In the genomic region with DNA sequence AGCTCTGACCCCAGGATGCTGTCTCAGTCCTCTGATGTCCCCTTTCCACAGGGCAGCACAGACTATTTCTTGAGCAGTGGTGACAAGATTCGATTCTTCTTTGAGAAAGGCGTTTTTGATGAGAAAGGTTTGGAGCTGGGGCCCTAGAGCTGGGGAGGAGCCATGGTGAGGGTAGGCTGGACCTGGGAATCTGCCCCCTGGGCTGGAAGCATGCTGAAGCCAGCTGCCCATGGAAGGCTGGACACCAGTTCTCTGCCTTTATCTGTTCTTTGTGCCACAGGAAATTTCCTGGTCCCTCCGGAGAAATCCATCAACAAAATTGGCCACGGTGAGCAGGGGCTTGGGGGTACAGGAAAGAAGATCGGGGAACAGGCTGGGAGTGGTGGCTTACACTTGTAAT, we compare ENCODE assay signal across 25 cellular contexts. TPM values are rescaled to one million over a fixed set of nuclear protein-coding genes. Genes with fewer than 3 reads are reported as not detected.
"Had no signal": no experiment of that assay in that cellular context is flagged by ENCODE, and none has a peak within 500 bp of the region (broad histone marks: within the 10 kb centered on the region; RNA-seq: fewer than 3 reads in every experiment).

No MANE protein-coding gene starts in this region.

- H3K4me3 Mint-ChIP-seq: central memory CD8-positive, alpha-beta T cell; effector memory CD8-positive, alpha-beta T cell; naive thymus-derived CD8-positive, alpha-beta T cell; stimulated activated effector memory CD8-positive, alpha-beta T cell treated with anti-CD3 and anti-CD28 coated beads, Interleukin-12 subunit alpha, Interleukin-12 subunit beta, amount 100 ng/mL, for 72 hours; type B pancreatic cell had no signal

- H3K27me3 ChIP-seq: cardiac muscle cell, colonic mucosa, esophagus squamous epithelium, right lobe of liver, stomach, tibial artery had no signal

- H3K9me3 ChIP-seq: colonic mucosa, esophagus squamous epithelium, lower lobe of right lung, right lobe of liver, stomach, tibial artery had no signal

- DNase-seq: colonic mucosa; dermis blood vessel endothelial cell; effector memory CD8-positive, alpha-beta T cell; erythroblast; esophagus squamous epithelium; foreskin melanocyte; head of caudate nucleus; left cardiac atrium; left ventricle myocardium superior; lower lobe of right lung; naive thymus-derived CD8-positive, alpha-beta T cell; nucleus accumbens; retina; stimulated activated CD4-positive, alpha-beta T cell treated with anti-CD3 and anti-CD28 coated beads, Interleukin-2, amount 100 ng/mL, for 24 hours; stimulated activated CD4-positive, alpha-beta T cell treated with anti-CD3 and anti-CD28 coated beads, Interleukin-4, amount 100 ng/mL, for 24 hours; stimulated activated naive CD4-positive, alpha-beta T cell treated with Interleukin-2 at 50 U/mL for 16 hours; stomach had no signal

- H3K4me1 Mint-ChIP-seq: central memory CD8-positive, alpha-beta T cell; naive thymus-derived CD8-positive, alpha-beta T cell; stimulated activated effector memory CD8-positive, alpha-beta T cell treated with anti-CD3 and anti-CD28 coated beads, Interleukin-12 subunit alpha, Interleukin-12 subunit beta, amount 100 ng/mL, for 72 hours had no signal

- H3K27ac Mint-ChIP-seq: effector memory CD8-positive, alpha-beta T cell; naive thymus-derived CD8-positive, alpha-beta T cell; stimulated activated effector memory CD8-positive, alpha-beta T cell treated with anti-CD3 and anti-CD28 coated beads, Interleukin-12 subunit alpha, Interleukin-12 subunit beta, amount 100 ng/mL, for 72 hours; type B pancreatic cell had no signal

- H3K4me1 ChIP-seq: colonic mucosa, lower lobe of right lung, right lobe of liver, tibial artery had no signal

- ATAC-seq: effector memory CD8-positive, alpha-beta T cell; left cardiac atrium; left ventricle myocardium superior; lower lobe of right lung; naive thymus-derived CD8-positive, alpha-beta T cell; right lobe of liver; stimulated activated effector memory CD8-positive, alpha-beta T cell treated with anti-CD3 and anti-CD28 coated beads, Interleukin-12 subunit alpha, Interleukin-12 subunit beta, amount 100 ng/mL, for 72 hours had no signal

- H3K27ac ChIP-seq: cardiac muscle cell, colonic mucosa, esophagus squamous epithelium, lower lobe of right lung, right lobe of liver, stomach, tibial artery had no signal

- H3K9me3 Mint-ChIP-seq: central memory CD8-positive, alpha-beta T cell; effector memory CD8-positive, alpha-beta T cell; naive thymus-derived CD8-positive, alpha-beta T cell; stimulated activated effector memory CD8-positive, alpha-beta T cell treated with anti-CD3 and anti-CD28 coated beads, Interleukin-12 subunit alpha, Interleukin-12 subunit beta, amount 100 ng/mL, for 72 hours; type B pancreatic cell had no signal

- H3K4me3 ChIP-seq: cardiac muscle cell, colonic mucosa, esophagus squamous epithelium, lower lobe of right lung, right lobe of liver, smooth muscle cell, stomach, tibial artery had no signal

- H3K36me3 ChIP-seq: cardiac muscle cell, colonic mucosa had no signal

- H3K36me3 Mint-ChIP-seq: naive thymus-derived CD8-positive, alpha-beta T cell; stimulated activated effector memory CD8-positive, alpha-beta T cell treated with anti-CD3 and anti-CD28 coated beads, Interleukin-12 subunit alpha, Interleukin-12 subunit beta, amount 100 ng/mL, for 72 hours; type B pancreatic cell had no signal

- H3K27me3 Mint-ChIP-seq: central memory CD8-positive, alpha-beta T cell; effector memory CD8-positive, alpha-beta T cell; naive thymus-derived CD8-positive, alpha-beta T cell; type B pancreatic cell had no signal

RNA-seq across cellular contexts. Expression of a gene that starts 12.9 kb away (rescaled TPM):
- polyA plus RNA-seq: neural cell had no signal
